In genomic region chr1:207763972-207764371, GRCh38 we compare ENCODE assay signal across 2 cellular contexts.
TF ChIP-seq lines count a peak whose summit lies in the region.

No MANE protein-coding gene starts in this region.

TF ChIP-seq in HepG2, 621 proteins besides CTCF, POLR2A, EP300 and RAD21:
- TF ChIP-seq NAIF1 (CRISPR knock-in tag; IDR thresholded peaks at IDR 0.05; ENCODE audit: borderline replicate concordance) (no peak), ISL2 (CRISPR knock-in tag; IDR thresholded peaks at IDR 0.05) (no peak), RBM22 (optimal IDR thresholded peaks at IDR 0.05; ENCODE audit: low read length) (peak; percentile 67), SAFB2 (CRISPR knock-in tag; IDR thresholded peaks at IDR 0.05; ENCODE audit: borderline replicate concordance, low read depth) (no peak), HINFP (CRISPR knock-in tag; IDR thresholded peaks at IDR 0.05; ENCODE audit: low read depth) (no peak), SRF (IDR thresholded peaks at IDR 0.05; ENCODE audit: low read depth, low read length) (no peak), ZNF333 (CRISPR knock-in tag; IDR thresholded peaks at IDR 0.05; ENCODE audit: borderline replicate concordance) (no peak), ZNF850 (CRISPR knock-in tag; conservative IDR thresholded peaks at IDR 0.05) (no peak), FOXK1 (CRISPR knock-in tag; IDR thresholded peaks at IDR 0.05; ENCODE audit: borderline replicate concordance, low read depth) (no peak), NFYC (CRISPR knock-in tag; IDR thresholded peaks at IDR 0.05) (no peak), AGO2 (optimal IDR thresholded peaks at IDR 0.05; ENCODE audit: low read depth, low read length) (peak; percentile 22), SOX6 (IDR thresholded peaks at IDR 0.05) (no peak), SOX6 (CRISPR knock-in tag; IDR thresholded peaks at IDR 0.05) (no peak)

TF ChIP-seq in WTC11, 78 proteins besides CTCF, POLR2A, EP300 and RAD21:
- TF ChIP-seq TP53 (CRISPR knock-in tag; IDR thresholded peaks at IDR 0.05), result no peak
- TF ChIP-seq MYBL2 (CRISPR knock-in tag; IDR thresholded peaks at IDR 0.05), result no peak
- TF ChIP-seq ZBTB43 (CRISPR knock-in tag; IDR thresholded peaks at IDR 0.05), result no peak
